ENCODE assay signal across 23 cellular contexts in the genomic region with DNA sequence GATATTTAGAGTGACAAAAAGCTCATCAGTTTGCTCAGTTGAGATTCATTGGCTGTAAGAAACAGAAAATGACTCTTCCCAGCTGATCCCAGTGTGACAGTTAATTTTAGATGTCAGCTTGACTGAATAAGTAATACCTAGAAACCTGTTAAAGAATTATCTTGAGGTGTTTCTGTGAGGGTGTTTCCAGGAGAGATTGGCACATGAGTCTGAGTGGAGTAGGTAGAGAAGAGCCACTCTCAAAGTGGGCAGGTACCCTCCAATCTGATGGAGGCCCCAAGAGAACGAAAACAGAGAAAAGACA.
"Had no signal": no experiment of that assay in that cellular context is flagged by ENCODE, and none has a peak within 500 bp of the region (broad histone marks: within the 10 kb centered on the region; RNA-seq: fewer than 3 reads in every experiment).

No MANE protein-coding gene starts in this region.

- H3K27ac ChIP-seq: adrenal gland, epithelial cell of prostate, heart right ventricle, left ventricle myocardium inferior, spleen, thoracic aorta, upper lobe of left lung had no signal

- FAIRE-seq: bronchial epithelial cell had no signal

- H3K4me3 ChIP-seq: adrenal gland, heart right ventricle, left ventricle myocardium inferior, mucosa of descending colon, sigmoid colon, spleen, thoracic aorta, upper lobe of left lung had no signal

- DNase-seq: activated CD4-positive, alpha-beta T cell treated with anti-CD3 and anti-CD28 coated beads, Interleukin-2, amount 50 U/mL, for 4 hours; activated CD8-positive, alpha-beta memory T cell treated with anti-CD3 and anti-CD28 coated beads for 24 hours; activated CD8-positive, alpha-beta memory T cell treated with anti-CD3 and anti-CD28 coated beads, Interleukin-2, amount 50 U/mL, for 4 hours; activated T-cell treated with anti-CD3 and anti-CD28 coated beads, Interleukin-2, amount 50 U/mL, for 24 hours; adrenal gland; cortex of kidney; heart right ventricle; immature natural killer cell; left ventricle myocardium inferior; mucosa of descending colon; naive B cell; occipital lobe; posterior cingulate gyrus; sigmoid colon; spleen; stimulated activated CD4-positive, alpha-beta T cell treated with anti-CD3 and anti-CD28 coated beads, Interleukin-4, amount 100 ng/mL, for 1 hour; stimulated activated naive CD4-positive, alpha-beta T cell; upper lobe of left lung had no signal

- H3K27me3 ChIP-seq: adrenal gland, heart right ventricle, sigmoid colon, spleen, upper lobe of left lung had no signal

- H3K36me3 ChIP-seq: adrenal gland, heart right ventricle, left ventricle myocardium inferior, sigmoid colon, spleen, thoracic aorta, upper lobe of left lung had no signal

- H3K9me3 ChIP-seq: adrenal gland, heart right ventricle, left ventricle myocardium inferior, mucosa of descending colon, sigmoid colon, thoracic aorta, upper lobe of left lung had no signal

- ATAC-seq: activated naive CD4-positive, alpha-beta T cell treated with anti-CD3 and anti-CD28 coated beads, Interleukin-2, amount 50 U/mL, for 72 hours; activated T-helper 17 cell treated with anti-CD3 and anti-CD28 coated beads, Interleukin-2, amount 50 U/mL, for 72 hours; heart right ventricle had no signal

- H3K4me1 ChIP-seq: adrenal gland, heart right ventricle, left ventricle myocardium inferior, spleen, upper lobe of left lung had no signal
